ENCODE assay signal across 9 cellular contexts in genomic region chr3:62876064-62876463, GRCh38. TPM values are rescaled to one million over a fixed set of nuclear protein-coding genes. Genes with fewer than 3 reads are reported as not detected.
A peak's percentile ranks its signal among the peaks of the same experiment; 100 is the strongest.
DNase-seq lines count a peak whose midpoint lies in the region; ATAC-seq, FAIRE-seq and TF ChIP-seq lines count a peak whose summit lies in the region.
"Had no signal": no experiment of that assay in that cellular context is flagged by ENCODE, and none has a peak within 500 bp of the region (broad histone marks: within the 10 kb centered on the region; RNA-seq: fewer than 3 reads in every experiment).

No MANE protein-coding gene starts in this region.

- no peak overlapping the region for H3K4me3 Mint-ChIP-seq in stimulated activated naive B cell treated with anti-CD40 and anti-IgM and Interleukin-4, amounts not matched to agents 10 μg/mL and 1 μg/mL and 100 μg/mL, for 72 hours
- H3K4me3 Mint-ChIP-seq in CD8-positive, alpha-beta T cell, result no peak overlapping the region
- H3K4me3 Mint-ChIP-seq: activated naive CD8-positive, alpha-beta T cell had no signal

- H3K36me3 Mint-ChIP-seq in stimulated activated naive B cell treated with anti-CD40 and anti-IgM and Interleukin-4, amounts not matched to agents 10 μg/mL and 1 μg/mL and 100 μg/mL, for 72 hours, result peaks cover 3 to 6% of the 10 kb centered on the region in 2 donors
- H3K36me3 Mint-ChIP-seq in CD8-positive, alpha-beta T cell, result no peaks in the 10 kb centered on the region
- H3K36me3 Mint-ChIP-seq: activated naive CD8-positive, alpha-beta T cell had no signal

- in situ Hi-C loops in GM12878 (cut with MboI), result no loop called here

- no peak overlapping the region for H3K4me3 ChIP-seq in GM12878
- H3K4me3 ChIP-seq in CD8-positive, alpha-beta T cell (ENCODE audit: low read depth, low read length), result no peak overlapping the region

- peaks cover 3 to 4% of the 10 kb centered on the region in 2 experiments for H3K27me3 ChIP-seq in GM12878 (replicated peaks in 1 of 2; ENCODE audit: control insufficient read depth in 2 of 2, insufficient read depth in 2 of 2, low read length in 1 of 2)
- H3K27me3 ChIP-seq in CD8-positive, alpha-beta T cell (ENCODE audit: insufficient read depth, low read length), result peaks cover 4% of the 10 kb centered on the region

- H3K4me1 Mint-ChIP-seq in stimulated activated naive B cell treated with anti-CD40 and anti-IgM and Interleukin-4, amounts not matched to agents 10 μg/mL and 1 μg/mL and 100 μg/mL, for 72 hours, result no peaks in the 10 kb centered on the region
- H3K4me1 Mint-ChIP-seq in CD8-positive, alpha-beta T cell (ENCODE audit: low read depth), result no peaks in the 10 kb centered on the region

- no peaks in the 10 kb centered on the region for H3K4me1 ChIP-seq in GM12878 (ENCODE audit: control insufficient read depth, insufficient read depth, low read length)
- no peaks in the 10 kb centered on the region for H3K4me1 ChIP-seq in CD8-positive, alpha-beta T cell (ENCODE audit: insufficient read depth, low read length)

- intact Hi-C loops in GM12878 (cut with micrococcal nuclease; ENCODE audit: unreplicated experiment), result no loop called here
- intact Hi-C loops in CD8-positive, alpha-beta T cell (cut with DNase I, micrococcal nuclease), result no loop called here

- H3K9me3 Mint-ChIP-seq in stimulated activated naive B cell treated with anti-CD40 and anti-IgM and Interleukin-4, amounts not matched to agents 10 μg/mL and 1 μg/mL and 100 μg/mL, for 72 hours, result peaks cover 0 to 1% of the 10 kb centered on the region in 2 donors
- H3K9me3 Mint-ChIP-seq in CD8-positive, alpha-beta T cell, result no peaks in the 10 kb centered on the region

- POLR2A ChIA-PET in GM12878 (lab: Charles Lee), result no interaction called here
- POLR2A ChIA-PET in CD8-positive, alpha-beta T cell (lab: Charles Lee), result no interaction called here

- H3K27ac ChIP-seq in GM12878 (ENCODE audit: control insufficient read depth, insufficient read depth), result no peak overlapping the region
- H3K27ac ChIP-seq in CD8-positive, alpha-beta T cell (ENCODE audit: low read depth, low read length), result no peak overlapping the region

- no peak overlapping the region for H2AFZ ChIP-seq in GM12878 (ENCODE audit: control insufficient read depth, low read depth, low read length)

- TF ChIP-seq RAD21 in GM12878 (IDR thresholded peaks at IDR 0.05; ENCODE audit: insufficient read depth, low read depth, low read length), result no peak

- no TSS peak for BruUV-seq in GM12878 (replicated peaks; lab: Mats Ljungman, UMichigan)

- RAD21 ChIA-PET in GM12878 (lab: Charles Lee; ENCODE audit: unreplicated experiment), result no interaction called here

- no peaks in the 10 kb centered on the region for H4K20me1 ChIP-seq in GM12878 (ENCODE audit: control insufficient read depth, insufficient read depth)

- ATAC-seq in GM12878 (no peak), HG02759 (IDR thresholded peaks at IDR 0.05; ENCODE audit: unreplicated experiment) (no peak)
- no peak for ATAC-seq in stimulated activated naive B cell treated with anti-CD40 and anti-IgM and Interleukin-4, amounts not matched to agents 10 μg/mL and 1 μg/mL and 100 μg/mL, for 72 hours (replicated peaks)
- ATAC-seq in CD8-positive, alpha-beta T cell, result no peak

- TF ChIP-seq EP300 in GM12878 (IDR thresholded peaks at IDR 0.05; ENCODE audit: borderline replicate concordance in 1 of 2, control insufficient read depth in 1 of 2, low read depth in 2 of 2, low read length in 2 of 2), result no peak

- CTCF ChIA-PET in GM12878 (lab: Yijun Ruan, JAX), result no interaction called here
- CTCF ChIA-PET in CD8-positive, alpha-beta T cell (lab: Charles Lee), result no interaction called here

- peaks cover 31 to 46% of the 10 kb centered on the region in 2 donors for H3K27me3 Mint-ChIP-seq in stimulated activated naive B cell treated with anti-CD40 and anti-IgM and Interleukin-4, amounts not matched to agents 10 μg/mL and 1 μg/mL and 100 μg/mL, for 72 hours
- peaks cover 39% of the 10 kb centered on the region for H3K27me3 Mint-ChIP-seq in CD8-positive, alpha-beta T cell (ENCODE audit: low read depth)

- no peaks in the 10 kb centered on the region for H3K9me3 ChIP-seq in GM12878 (replicated peaks; ENCODE audit: control insufficient read depth, insufficient read depth, low read length)
- no peaks in the 10 kb centered on the region for H3K9me3 ChIP-seq in CD8-positive, alpha-beta T cell (ENCODE audit: low read length)

- no peak overlapping the region for H3K27ac Mint-ChIP-seq in stimulated activated naive B cell treated with anti-CD40 and anti-IgM and Interleukin-4, amounts not matched to agents 10 μg/mL and 1 μg/mL and 100 μg/mL, for 72 hours
- H3K27ac Mint-ChIP-seq in CD8-positive, alpha-beta T cell, result no peak overlapping the region
- H3K27ac Mint-ChIP-seq: activated naive CD8-positive, alpha-beta T cell had no signal

- no peak for FAIRE-seq in GM12878 (lab: Jason Lieb, UNC)

- no peaks in the 10 kb centered on the region for H3K36me3 ChIP-seq in GM12878 (ENCODE audit: control insufficient read depth in 2 of 2, insufficient read depth in 2 of 2, low read length in 1 of 2)
- H3K36me3 ChIP-seq in CD8-positive, alpha-beta T cell (ENCODE audit: insufficient read depth, low read length), result no peaks in the 10 kb centered on the region

- no peak for TF ChIP-seq POLR2A in GM12878 (IDR thresholded peaks at IDR 0.05; ENCODE audit: low read depth, low read length)

- no peaks in the 10 kb centered on the region for H3K79me2 ChIP-seq in GM12878 (ENCODE audit: control insufficient read depth, insufficient read depth, low read length)

- no peak for TF ChIP-seq CTCF in GM12878 (IDR thresholded peaks at IDR 0.05 in 2 of 3, conservative IDR thresholded peaks at IDR 0.05 in 1 of 3; ENCODE audit: control insufficient read depth in 2 of 3, extremely low read depth in 1 of 3, insufficient read depth in 1 of 3, low read depth in 3 of 3, low read length in 3 of 3)
- no peak for TF ChIP-seq CTCF in CD8-positive, alpha-beta T cell (IDR thresholded peaks at IDR 0.05)
- no peak for TF ChIP-seq CTCF in GM10266 (IDR thresholded peaks at IDR 0.05; ENCODE audit: control insufficient read depth, insufficient read depth, low read depth, missing control alignments)

- SMC1A ChIA-PET in GM12878 (lab: Charles Lee; ENCODE audit: uncharacterized antibody, unreplicated experiment), result no interaction called here

- 25% methylated on average over 16 of the region's 17 CpGs for WGBS in GM12878 (ENCODE audit: insufficient coverage, insufficient replicate concordance, low lambda C conversion rate, missing lambda C conversion rate)

- no peak overlapping the region for H3K4me2 ChIP-seq in GM12878 (ENCODE audit: control insufficient read depth, insufficient read depth)

- no peak overlapping the region for H3K9ac ChIP-seq in GM12878 (ENCODE audit: control insufficient read depth, insufficient read depth, low read length)

- peak; percentile 65 for DNase-seq in D341Med (ENCODE audit: low spot score)
- DNase-seq in LoVo (ENCODE audit: low spot score), result peak; percentile 56
- DNase-seq in GM12878 (ENCODE audit: low read depth, low spot score), result no peak
- peak; percentile 2 for DNase-seq in kidney glomerular epithelial cell (lab: John Stamatoyannopoulos, UW)
- DNase-seq in stimulated activated naive B cell treated with anti-CD40 and anti-IgM and Interleukin-4, amounts not matched to agents 10 μg/mL and 1 μg/mL and 100 μg/mL, for 72 hours, result no peak
- DNase-seq in CD8-positive, alpha-beta T cell, result no peak
- no peak for DNase-seq in GM10266 (ENCODE audit: extremely low spot score)

TF ChIP-seq in GM12878, 131 proteins besides CTCF, POLR2A, EP300 and RAD21 (continues in another document):
- TF ChIP-seq POLR2AphosphoS2 (IDR thresholded peaks at IDR 0.05; ENCODE audit: low read depth, low read length) (no peak), NR2C1 (IDR thresholded peaks at IDR 0.05) (no peak), REST (IDR thresholded peaks at IDR 0.05; ENCODE audit: low read depth, low read length) (peak; percentile 79)

RNA-seq across cellular contexts. Expression of gene CADPS, which starts 0.8 kb away (rescaled TPM):
- total RNA-seq in GM12878 (2013; cell fraction: nucleolus; rRNA removed), result 0.33 TPM in 1 of 2 replicates, not detected in the other
- total RNA-seq in GM12878 (2014; rRNA removed) (not detected in 2 replicates), GM12878 (2014; rRNA removed; fragmentation: Illumina TruSeq; extraction: Trizol) (not detected in 2 replicates), GM12878 (2021) (not detected in 2 replicates)
- polyA plus RNA-seq in GM12878 (2011; ENCODE audit: low read depth), result not detected
- polyA plus RNA-seq in GM12878 (2011; rRNA removed) (0.19 and 0.20 TPM in 2 replicates), GM12878 (2014; fragmentation: Illumina TruSeq; extraction: Trizol) (not detected in 2 replicates), GM12878 (2014; fragmentation: Nextera tagmentation; extraction: Ambion mirVana) (not detected), GM12878 (2014; rRNA removed) (not detected in 2 replicates), GM12878 (2016; fragmentation: Nextera tagmentation; extraction: Ambion mirVana) (not detected)
- polyA plus RNA-seq in GM12878 (2011; cell fraction: cytosol; rRNA removed), result 0.08 and 0.40 TPM in 2 replicates
- polyA plus RNA-seq in GM12878 (2011; cell fraction: nucleus; rRNA removed), result 0.12 and 0.28 TPM in 2 replicates
- polyA plus RNA-seq in GM12878 (2012), result 0.07 TPM in 1 of 2 replicates, not detected in the other
- polyA minus RNA-seq in GM12878 (2011; rRNA and poly(A)+ RNA removed), result 0.41 TPM in 1 of 2 replicates, not detected in the other
- polyA minus RNA-seq in GM12878 (2011; cell fraction: cytosol; rRNA and poly(A)+ RNA removed), result not detected in 2 replicates
- polyA minus RNA-seq in GM12878 (2011; cell fraction: nucleus; rRNA and poly(A)+ RNA removed), result 0.67 TPM in 1 of 2 replicates, not detected in the other
- total RNA-seq in CD8-positive, alpha-beta T cell, result not detected

Comparison
In these comparisons a context has a peak if more than half of its experiments do, and no peak if none do; other contexts are left out.
1. DNase-seq: peak in D341Med (single experiment), LoVo (single experiment) and kidney glomerular epithelial cell (single experiment); none in GM12878 (single experiment), stimulated activated naive B cell treated with anti-CD40 and anti-IgM and Interleukin-4, amounts not matched to agents 10 μg/mL and 1 μg/mL and 100 μg/mL, for 72 hours (single experiment), CD8-positive, alpha-beta T cell (0 of 7) and GM10266 (single experiment).